ENCODE assay signal across 7 cellular contexts in genomic region chr6:7053125-7053784, GRCh38. TPM values are rescaled to one million over a fixed set of nuclear protein-coding genes. Genes with fewer than 3 reads are reported as not detected.
DNase-seq lines count a peak whose midpoint lies in the region; ATAC-seq and TF ChIP-seq lines count a peak whose summit lies in the region.

No MANE protein-coding gene starts in this region.

- H2AFZ ChIP-seq in HCT116 (ENCODE audit: low read depth, low read length, poor library complexity, severe bottlenecking), result peak overlapping the region; percentile 46

- TF ChIP-seq CTCF in HCT116 (IDR thresholded peaks at IDR 0.05 in 2 of 3, conservative IDR thresholded peaks at IDR 0.05 in 1 of 3; ENCODE audit: borderline replicate concordance in 1 of 3, insufficient read depth in 1 of 3, low read depth in 2 of 3, low read length in 2 of 3) (no peak), WERI-Rb-1 (IDR thresholded peaks at IDR 0.05; ENCODE audit: low read depth, low read length) (no peak), spleen (IDR thresholded peaks at IDR 0.05 in 8 of 11, conservative IDR thresholded peaks at IDR 0.05 in 3 of 11) (no peak)

- TF ChIP-seq RAD21 in HCT116 (IDR thresholded peaks at IDR 0.05; ENCODE audit: low read depth), result no peak

- POLR2A ChIA-PET in HCT116 (lab: Charles Lee), result no interaction called here

- H3K27me3 ChIP-seq in HCT116 (ENCODE audit: insufficient read depth, low read length) (no peaks in the 10 kb centered on the region), WERI-Rb-1 (ENCODE audit: insufficient read depth, low read depth, severe bottlenecking) (no peaks in the 10 kb centered on the region), spleen (replicated peaks in 1 of 7) (peaks cover 0 to 17% (median 0%) of the 10 kb centered on the region in 7 donors)

- no TSS peak for BruUV-seq in HCT116 (replicated peaks; lab: Mats Ljungman, UMichigan)

- no peak overlapping the region for H3K9ac ChIP-seq in HCT116 (ENCODE audit: low read length)

- no peak overlapping the region for H3K4me3 ChIP-seq in HCT116 (replicated peaks in 1 of 2; ENCODE audit: low read depth in 1 of 2, low read length in 2 of 2)
- no peak overlapping the region for H3K4me3 ChIP-seq in WERI-Rb-1 (ENCODE audit: low read depth, low read length)
- peak overlapping the region in 2 of 8 donors; percentile 74 to 95 for H3K4me3 ChIP-seq in spleen

- no peaks in the 10 kb centered on the region for H3K9me3 ChIP-seq in HCT116 (ENCODE audit: control insufficient read depth in 1 of 2, insufficient read depth in 1 of 2, low read depth in 1 of 2, low read length in 2 of 2)
- no peaks in the 10 kb centered on the region for H3K9me3 ChIP-seq in WERI-Rb-1 (ENCODE audit: severe bottlenecking)
- no peaks in the 10 kb centered on the region for H3K9me3 ChIP-seq in spleen

- ATAC-seq in HCT116, result no peak
- ATAC-seq in HG03159 (IDR thresholded peaks at IDR 0.05; ENCODE audit: unreplicated experiment), result no peak
- no peak for ATAC-seq in HG03196 (IDR thresholded peaks at IDR 0.05; ENCODE audit: unreplicated experiment)

- WGBS in spleen, 5 donors, result 40 to 50% (median 49%) methylated on average over 5 of the region's 5 CpGs

- DNase-seq in HCT116 (ENCODE audit: low read depth, low spot score) (no peak), WERI-Rb-1 (no peak), left kidney (ENCODE audit: low read depth, low spot score) (peak; percentile 32), spleen (no peak), RKO (ENCODE audit: low spot score) (no peak)

- RAD21 ChIA-PET in HCT116 (lab: Charles Lee; ENCODE audit: low non-redundant PET in 1 of 2, low total read pairs in 2 of 2, uncharacterized antibody in 2 of 2, unreplicated experiment in 2 of 2), result no interaction called here

- H3K36me3 ChIP-seq in HCT116 (ENCODE audit: control insufficient read depth in 1 of 2, insufficient read depth in 2 of 2, low read length in 2 of 2) (no peaks in the 10 kb centered on the region), WERI-Rb-1 (no peaks in the 10 kb centered on the region), spleen (no peaks in the 10 kb centered on the region)

- intact Hi-C loops in HCT116 (cut with micrococcal nuclease), result no loop called here
- intact Hi-C loops in spleen (cut with DNase I; ENCODE audit: low total_unique reads), result no loop called here

- no peaks in the 10 kb centered on the region for H4K20me1 ChIP-seq in HCT116 (ENCODE audit: insufficient read depth)

- H3K79me2 ChIP-seq in HCT116 (ENCODE audit: insufficient read depth, low read length), result no peaks in the 10 kb centered on the region

- H3K9me2 ChIP-seq in HCT116 (ENCODE audit: insufficient read depth), result no peaks in the 10 kb centered on the region

- CTCF ChIA-PET in HCT116 (lab: Charles Lee), result no interaction called here

- H3K4me1 ChIP-seq in HCT116 (ENCODE audit: control insufficient read depth in 1 of 2, insufficient read depth in 2 of 2, low read length in 2 of 2) (peaks cover 4 to 18% of the 10 kb centered on the region in 2 experiments), spleen (peaks cover 0 to 53% (median 23%) of the 10 kb centered on the region in 6 donors)

- H3K4me2 ChIP-seq in HCT116 (ENCODE audit: low read length), result no peak overlapping the region

- no peak overlapping the region for H3K27ac ChIP-seq in HCT116 (ENCODE audit: low read depth, low read length)
- H3K27ac ChIP-seq in WERI-Rb-1, result peak overlapping the region; percentile 44
- H3K27ac ChIP-seq in spleen, result peak overlapping the region in 6 of 8 donors; percentile 9 to 91 (median 84)

- TF ChIP-seq POLR2A in HCT116 (IDR thresholded peaks at IDR 0.05; ENCODE audit: borderline replicate concordance, extremely low read depth, insufficient read depth, insufficient read length) (no peak), spleen (IDR thresholded peaks at IDR 0.05) (no peak)

TF ChIP-seq in HCT116, 20 proteins besides CTCF, POLR2A, EP300 and RAD21:
- TF ChIP-seq FOSL1 (IDR thresholded peaks at IDR 0.05; ENCODE audit: low read depth) (no peak), SIN3A (IDR thresholded peaks at IDR 0.05; ENCODE audit: low read depth) (no peak), TCF7L2 (IDR thresholded peaks at IDR 0.05; ENCODE audit: borderline replicate concordance, extremely low read depth, insufficient read depth, insufficient read length) (no peak), EZH2phosphoT487 (IDR thresholded peaks at IDR 0.05; ENCODE audit: borderline replicate concordance) (no peak), ELF1 (IDR thresholded peaks at IDR 0.05; ENCODE audit: borderline replicate concordance, low read depth) (no peak), SP1 (IDR thresholded peaks at IDR 0.05; ENCODE audit: low read depth) (no peak), ATF3 (IDR thresholded peaks at IDR 0.05) (no peak), SRF (IDR thresholded peaks at IDR 0.05; ENCODE audit: low read depth) (no peak), EZH2 (IDR thresholded peaks at IDR 0.05) (no peak), ZFX (IDR thresholded peaks at IDR 0.05) (no peak), YY1 (IDR thresholded peaks at IDR 0.05; ENCODE audit: extremely low read depth, insufficient replicate concordance, low read depth, low read length) (no peak), CBX3 (IDR thresholded peaks at IDR 0.05; ENCODE audit: low read depth) (no peak)
- TF ChIP-seq, protein P1, sequence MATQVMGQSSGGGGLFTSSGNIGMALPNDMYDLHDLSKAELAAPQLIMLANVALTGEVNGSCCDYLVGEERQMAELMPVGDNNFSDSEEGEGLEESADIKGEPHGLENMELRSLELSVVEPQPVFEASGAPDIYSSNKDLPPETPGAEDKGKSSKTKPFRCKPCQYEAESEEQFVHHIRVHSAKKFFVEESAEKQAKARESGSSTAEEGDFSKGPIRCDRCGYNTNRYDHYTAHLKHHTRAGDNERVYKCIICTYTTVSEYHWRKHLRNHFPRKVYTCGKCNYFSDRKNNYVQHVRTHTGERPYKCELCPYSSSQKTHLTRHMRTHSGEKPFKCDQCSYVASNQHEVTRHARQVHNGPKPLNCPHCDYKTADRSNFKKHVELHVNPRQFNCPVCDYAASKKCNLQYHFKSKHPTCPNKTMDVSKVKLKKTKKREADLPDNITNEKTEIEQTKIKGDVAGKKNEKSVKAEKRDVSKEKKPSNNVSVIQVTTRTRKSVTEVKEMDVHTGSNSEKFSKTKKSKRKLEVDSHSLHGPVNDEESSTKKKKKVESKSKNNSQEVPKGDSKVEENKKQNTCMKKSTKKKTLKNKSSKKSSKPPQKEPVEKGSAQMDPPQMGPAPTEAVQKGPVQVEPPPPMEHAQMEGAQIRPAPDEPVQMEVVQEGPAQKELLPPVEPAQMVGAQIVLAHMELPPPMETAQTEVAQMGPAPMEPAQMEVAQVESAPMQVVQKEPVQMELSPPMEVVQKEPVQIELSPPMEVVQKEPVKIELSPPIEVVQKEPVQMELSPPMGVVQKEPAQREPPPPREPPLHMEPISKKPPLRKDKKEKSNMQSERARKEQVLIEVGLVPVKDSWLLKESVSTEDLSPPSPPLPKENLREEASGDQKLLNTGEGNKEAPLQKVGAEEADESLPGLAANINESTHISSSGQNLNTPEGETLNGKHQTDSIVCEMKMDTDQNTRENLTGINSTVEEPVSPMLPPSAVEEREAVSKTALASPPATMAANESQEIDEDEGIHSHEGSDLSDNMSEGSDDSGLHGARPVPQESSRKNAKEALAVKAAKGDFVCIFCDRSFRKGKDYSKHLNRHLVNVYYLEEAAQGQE (IDR thresholded peaks at IDR 0.05; ENCODE audit: low read depth), result no peak
- TF ChIP-seq, protein P2, sequence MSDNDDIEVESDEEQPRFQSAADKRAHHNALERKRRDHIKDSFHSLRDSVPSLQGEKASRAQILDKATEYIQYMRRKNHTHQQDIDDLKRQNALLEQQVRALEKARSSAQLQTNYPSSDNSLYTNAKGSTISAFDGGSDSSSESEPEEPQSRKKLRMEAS (IDR thresholded peaks at IDR 0.05), result no peak
- TF ChIP-seq, protein P3, sequence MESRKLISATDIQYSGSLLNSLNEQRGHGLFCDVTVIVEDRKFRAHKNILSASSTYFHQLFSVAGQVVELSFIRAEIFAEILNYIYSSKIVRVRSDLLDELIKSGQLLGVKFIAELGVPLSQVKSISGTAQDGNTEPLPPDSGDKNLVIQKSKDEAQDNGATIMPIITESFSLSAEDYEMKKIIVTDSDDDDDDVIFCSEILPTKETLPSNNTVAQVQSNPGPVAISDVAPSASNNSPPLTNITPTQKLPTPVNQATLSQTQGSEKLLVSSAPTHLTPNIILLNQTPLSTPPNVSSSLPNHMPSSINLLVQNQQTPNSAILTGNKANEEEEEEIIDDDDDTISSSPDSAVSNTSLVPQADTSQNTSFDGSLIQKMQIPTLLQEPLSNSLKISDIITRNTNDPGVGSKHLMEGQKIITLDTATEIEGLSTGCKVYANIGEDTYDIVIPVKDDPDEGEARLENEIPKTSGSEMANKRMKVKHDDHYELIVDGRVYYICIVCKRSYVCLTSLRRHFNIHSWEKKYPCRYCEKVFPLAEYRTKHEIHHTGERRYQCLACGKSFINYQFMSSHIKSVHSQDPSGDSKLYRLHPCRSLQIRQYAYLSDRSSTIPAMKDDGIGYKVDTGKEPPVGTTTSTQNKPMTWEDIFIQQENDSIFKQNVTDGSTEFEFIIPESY (IDR thresholded peaks at IDR 0.05; ENCODE audit: extremely low read depth, insufficient replicate concordance, low read length), result no peak

RNA-seq across cellular contexts. Expression of gene RREB1, which starts 54.5 kb away (rescaled TPM):
- total RNA-seq in HCT116 (2021; ENCODE audit: unreplicated experiment) (47.9 TPM), spleen (10 to 100 TPM; 48.5 to 72.0 (median 58.1) TPM)
- 21.4 and 26.4 TPM in 2 replicates for polyA plus RNA-seq in HCT116 (2012)
- 1 to 10 TPM; 3.2 to 7.4 (median 4.7) TPM for polyA plus RNA-seq in spleen
